ENCODE assay signal across 21 cellular contexts in genomic region chrX:40284852-40285251, GRCh38.
DNase-seq lines count a peak whose midpoint lies in the region; ATAC-seq and TF ChIP-seq lines count a peak whose summit lies in the region.
"Had no signal": no experiment of that assay in that cellular context is flagged by ENCODE, and none has a peak within 500 bp of the region (broad histone marks: within the 10 kb centered on the region; RNA-seq: fewer than 3 reads in every experiment).

No MANE protein-coding gene starts in this region.

- no peak for DNase-seq in activated CD8-positive, alpha-beta T cell treated with anti-CD3 and anti-CD28 coated beads, Interleukin-2, amount 10 ng/mL, durations not matched to agents 7 days and 5 days
- DNase-seq in activated CD8-positive, alpha-beta T cell treated with anti-CD3 and anti-CD28 coated beads for 36 hours, result no peak
- DNase-seq in PC-3 (no peak), fibroblast of the aortic adventitia (ENCODE audit: low read depth) (no peak), NCI-H1930 (lab: John Stamatoyannopoulos, UW) (no peak), NCI-H526 (lab: John Stamatoyannopoulos, UW) (no peak)
- no peak for DNase-seq in stimulated activated naive CD4-positive, alpha-beta T cell (lab: John Stamatoyannopoulos, UW)
- DNase-seq: 8988T; Calu3; CD8-positive, alpha-beta memory T cell; DMS153; EL; GF-D8; HFFc6; NCI-H1092 treated with DMSO at 0.1 percent for 48 hours; NCI-H1436 treated with DMSO at 0.1 percent for 48 hours; NCI-H2081; NCI-H2171; NCI-H524 treated with DMSO at 0.1 percent for 48 hours; Right ventricle myocardium superior had no signal

- H3K9me3 Mint-ChIP-seq in activated CD8-positive, alpha-beta T cell treated with anti-CD3 and anti-CD28 coated beads, Interleukin-2, amount 10 ng/mL, durations not matched to agents 7 days and 5 days (ENCODE audit: insufficient read depth), result no peaks in the 10 kb centered on the region
- H3K9me3 Mint-ChIP-seq in activated CD8-positive, alpha-beta T cell treated with anti-CD3 and anti-CD28 coated beads for 36 hours, result peaks cover 11% of the 10 kb centered on the region
- H3K9me3 Mint-ChIP-seq: HFFc6 had no signal

- no peak overlapping the region for H3K4me3 ChIP-seq in PC-3 (ENCODE audit: low read length)
- no peak overlapping the region for H3K4me3 ChIP-seq in fibroblast of the aortic adventitia (ENCODE audit: low read depth, low read length)

- peaks cover 2% of the 10 kb centered on the region for H3K27me3 Mint-ChIP-seq in activated CD8-positive, alpha-beta T cell treated with anti-CD3 and anti-CD28 coated beads, Interleukin-2, amount 10 ng/mL, durations not matched to agents 7 days and 5 days (ENCODE audit: low read depth)
- H3K27me3 Mint-ChIP-seq in activated CD8-positive, alpha-beta T cell treated with anti-CD3 and anti-CD28 coated beads for 36 hours, result no peaks in the 10 kb centered on the region

- H3K36me3 ChIP-seq in PC-3 (ENCODE audit: low read depth, low read length), result no peaks in the 10 kb centered on the region

- H3K4me1 Mint-ChIP-seq in activated CD8-positive, alpha-beta T cell treated with anti-CD3 and anti-CD28 coated beads, Interleukin-2, amount 10 ng/mL, durations not matched to agents 7 days and 5 days (ENCODE audit: low read depth), result peaks cover 19% of the 10 kb centered on the region
- peaks cover 15% of the 10 kb centered on the region for H3K4me1 Mint-ChIP-seq in activated CD8-positive, alpha-beta T cell treated with anti-CD3 and anti-CD28 coated beads for 36 hours (ENCODE audit: low read depth)

- H3F3A ChIP-seq in PC-3 (ENCODE audit: low read length, unreplicated experiment), result no peaks in the 10 kb centered on the region

- ATAC-seq in activated CD8-positive, alpha-beta T cell treated with anti-CD3 and anti-CD28 coated beads, Interleukin-2, amount 10 ng/mL, durations not matched to agents 7 days and 5 days, result no peak
- ATAC-seq in activated CD8-positive, alpha-beta T cell treated with anti-CD3 and anti-CD28 coated beads for 36 hours, result no peak
- ATAC-seq in PC-3, result no peak

- H3K4me3 Mint-ChIP-seq in activated CD8-positive, alpha-beta T cell treated with anti-CD3 and anti-CD28 coated beads, Interleukin-2, amount 10 ng/mL, durations not matched to agents 7 days and 5 days, result no peak overlapping the region
- H3K4me3 Mint-ChIP-seq in activated CD8-positive, alpha-beta T cell treated with anti-CD3 and anti-CD28 coated beads for 36 hours, result no peak overlapping the region
- H3K4me3 Mint-ChIP-seq: CD8-positive, alpha-beta memory T cell; HFFc6 had no signal

- H3K9me2 ChIP-seq in PC-3 (replicated peaks; ENCODE audit: low read length), result no peaks in the 10 kb centered on the region

- H3K4me2 ChIP-seq in PC-3 (ENCODE audit: low read length), result no peak overlapping the region

- peak overlapping the region; percentile 46 for H3K27ac Mint-ChIP-seq in activated CD8-positive, alpha-beta T cell treated with anti-CD3 and anti-CD28 coated beads, Interleukin-2, amount 10 ng/mL, durations not matched to agents 7 days and 5 days
- no peak overlapping the region for H3K27ac Mint-ChIP-seq in activated CD8-positive, alpha-beta T cell treated with anti-CD3 and anti-CD28 coated beads for 36 hours
- H3K27ac Mint-ChIP-seq: CD8-positive, alpha-beta memory T cell; HFFc6 had no signal

- H3K36me3 Mint-ChIP-seq in activated CD8-positive, alpha-beta T cell treated with anti-CD3 and anti-CD28 coated beads, Interleukin-2, amount 10 ng/mL, durations not matched to agents 7 days and 5 days (ENCODE audit: low read depth), result peaks cover 3% of the 10 kb centered on the region
- no peaks in the 10 kb centered on the region for H3K36me3 Mint-ChIP-seq in activated CD8-positive, alpha-beta T cell treated with anti-CD3 and anti-CD28 coated beads for 36 hours (ENCODE audit: low read depth)

- H3K4me1 ChIP-seq in PC-3 (ENCODE audit: insufficient read depth, low read length), result no peaks in the 10 kb centered on the region

- intact Hi-C loops in activated CD8-positive, alpha-beta T cell treated with anti-CD3 and anti-CD28 coated beads for 36 hours (cut with micrococcal nuclease), result loop anchor here (2.0 kb wide), 1 partner anchor 32 kb away; no protein-coding TSS in a partner anchor
- intact Hi-C loops in PC-3 (cut with micrococcal nuclease), result no loop called here

- no peak overlapping the region for H3K9ac ChIP-seq in PC-3 (ENCODE audit: low read length)

- no peaks in the 10 kb centered on the region for H3K79me2 ChIP-seq in PC-3 (ENCODE audit: low read length)

- H3K9me3 ChIP-seq in PC-3 (ENCODE audit: low read length), result no peaks in the 10 kb centered on the region

- H3K27me3 ChIP-seq in PC-3 (ENCODE audit: low read length), result no peaks in the 10 kb centered on the region

- POLR2A ChIA-PET in activated CD8-positive, alpha-beta T cell treated with anti-CD3 and anti-CD28 coated beads, Interleukin-2, amount 10 ng/mL, durations not matched to agents 7 days and 5 days (lab: Charles Lee), result no interaction called here
- POLR2A ChIA-PET in activated CD8-positive, alpha-beta T cell treated with anti-CD3 and anti-CD28 coated beads for 36 hours (lab: Charles Lee), result no interaction called here
- POLR2A ChIA-PET in PC-3 (lab: Charles Lee; ENCODE audit: unreplicated experiment), result no interaction called here

- no peak overlapping the region for H2AFZ ChIP-seq in PC-3 (ENCODE audit: low read length)

- CTCF ChIA-PET in activated CD8-positive, alpha-beta T cell treated with anti-CD3 and anti-CD28 coated beads, Interleukin-2, amount 10 ng/mL, durations not matched to agents 7 days and 5 days (lab: Charles Lee), result no interaction called here
- CTCF ChIA-PET in activated CD8-positive, alpha-beta T cell treated with anti-CD3 and anti-CD28 coated beads for 36 hours (lab: Charles Lee), result interaction anchor here (2.2 kb wide), 1 partner anchor 17 kb away, joined by 6 read pairs; no protein-coding TSS in a partner anchor
- CTCF ChIA-PET in PC-3 (lab: Charles Lee), result no interaction called here

- H3K27ac ChIP-seq in PC-3 (ENCODE audit: low read length), result no peak overlapping the region
- H3K27ac ChIP-seq: C4-2B had no signal

- no TSS peak for BruUV-seq in PC-3 (replicated peaks; lab: Mats Ljungman, UMichigan)

- TF ChIP-seq CTCF in activated CD8-positive, alpha-beta T cell treated with anti-CD3 and anti-CD28 coated beads for 36 hours (IDR thresholded peaks at IDR 0.05), result no peak
- TF ChIP-seq CTCF in PC-3 (conservative IDR thresholded peaks at IDR 0.05; ENCODE audit: low read depth, low read length) (0 out of 2 replicates have a peak, but pooled peaks have one; percentile 8), fibroblast of the aortic adventitia (IDR thresholded peaks at IDR 0.05; ENCODE audit: insufficient read depth, low read length) (peak; percentile 6)

- no peaks in the 10 kb centered on the region for H4K20me1 ChIP-seq in PC-3 (ENCODE audit: low read length)
